In the genomic region with DNA sequence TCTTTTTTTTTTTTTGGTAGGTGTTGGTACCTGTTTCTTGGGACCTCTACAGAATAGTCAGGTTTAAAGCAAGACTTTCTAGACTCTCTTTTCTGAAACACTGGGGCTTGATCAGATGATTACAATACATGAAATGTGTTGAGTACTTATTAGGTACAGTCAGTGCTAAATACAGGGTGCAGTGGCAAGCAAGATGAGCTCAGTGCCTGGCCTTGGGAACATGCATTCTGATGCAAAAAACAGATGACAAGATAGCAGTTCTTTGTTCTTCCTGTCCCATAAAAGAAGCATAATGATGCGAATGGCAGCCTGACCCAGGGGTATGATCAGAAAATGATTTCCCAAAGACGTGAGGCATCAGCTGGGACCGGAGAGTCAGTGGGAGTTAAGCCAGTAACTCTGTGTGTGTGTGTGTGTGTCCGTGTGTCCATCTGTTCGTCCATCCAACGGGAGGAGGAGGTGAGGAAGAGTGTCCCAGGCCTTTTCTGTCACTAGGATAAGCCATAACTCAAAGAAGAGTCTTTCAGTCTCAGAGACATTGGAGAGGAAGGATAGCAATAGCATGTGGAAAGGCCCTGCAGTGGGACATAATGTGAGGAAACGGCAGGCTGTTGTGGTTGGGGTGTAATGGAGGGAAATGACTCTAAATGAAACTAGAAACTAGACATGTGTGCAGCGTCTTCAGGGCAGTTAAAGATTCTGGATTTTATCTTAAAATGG, we compare ENCODE assay signal across 8 cellular contexts. TPM values are rescaled to one million over a fixed set of nuclear protein-coding genes. Genes with fewer than 3 reads are reported as not detected.
DNase-seq lines count a peak whose midpoint lies in the region; ATAC-seq and TF ChIP-seq lines count a peak whose summit lies in the region.

No MANE protein-coding gene starts in this region.

- H4K20me1 ChIP-seq in BLaER1 treated with 17β-estradiol and CSF1 and Interleukin-3, amounts not matched to agents 10 nM and 100 nM = no peaks in the 10 kb centered on the region

- TF ChIP-seq CTCF in lower lobe of right lung (IDR thresholded peaks at IDR 0.05) = no peak
- TF ChIP-seq CTCF in thyroid gland (IDR thresholded peaks at IDR 0.05) = no peak

- 85 to 89% methylated on average over 8 of the region's 8 CpGs for WGBS in thyroid gland, 2 donors

- peak overlapping the region; percentile 10 to 65 (median 42); a peak in 16 of 22 replicates for H3K4me2 ChIP-seq in BLaER1 treated with 17β-estradiol and CSF1 and Interleukin-3, amounts not matched to agents 10 nM and 100 nM

- H3K36me3 ChIP-seq in BLaER1 treated with 17β-estradiol and CSF1 and Interleukin-3, amounts not matched to agents 10 nM and 100 nM = peaks cover 0 to 93% (median 80%) of the 10 kb centered on the region in 11 experiments; a peak in 15 of 22 replicates
- H3K36me3 ChIP-seq in lower lobe of right lung = no peaks in the 10 kb centered on the region
- H3K36me3 ChIP-seq in thyroid gland = no peaks in the 10 kb centered on the region

- H3K4me3 ChIP-seq in BLaER1 treated with 17β-estradiol and CSF1 and Interleukin-3, amounts not matched to agents 10 nM and 100 nM = no peak overlapping the region
- H3K4me3 ChIP-seq in lower lobe of right lung (no peak overlapping the region), thyroid gland (replicated peaks in 1 of 3) (no peak overlapping the region)

- TF ChIP-seq POLR2A in thyroid gland (IDR thresholded peaks at IDR 0.05) = no peak

- peak overlapping the region in 8 of 11 experiments; percentile 34 to 58 (median 46); a peak in 15 of 22 replicates for H3K27ac ChIP-seq in BLaER1 treated with 17β-estradiol and CSF1 and Interleukin-3, amounts not matched to agents 10 nM and 100 nM
- no peak overlapping the region for H3K27ac ChIP-seq in lower lobe of right lung
- H3K27ac ChIP-seq in thyroid gland = no peak overlapping the region

- H3K9me3 ChIP-seq in BLaER1 treated with 17β-estradiol and CSF1 and Interleukin-3, amounts not matched to agents 10 nM and 100 nM (replicated peaks in 1 of 11) = peaks cover 0 to 4% (median 0%) of the 10 kb centered on the region in 11 experiments; a peak in 3 of 22 replicates
- no peaks in the 10 kb centered on the region for H3K9me3 ChIP-seq in lower lobe of right lung
- no peaks in the 10 kb centered on the region for H3K9me3 ChIP-seq in thyroid gland

- ATAC-seq in GM19035 (IDR thresholded peaks at IDR 0.05; ENCODE audit: unreplicated experiment) (peak; percentile 97), HG03064 (IDR thresholded peaks at IDR 0.05; ENCODE audit: low read depth, unreplicated experiment) (peak; percentile 94), lower lobe of right lung (no peak)

- DNase-seq in activated T-cell treated with anti-CD3 and anti-CD28 coated beads, Interleukin-2, amount 50 U/mL, for 48 hours = peak; percentile 57 to 60
- no peak for DNase-seq in lower lobe of right lung
- DNase-seq in A172 (ENCODE audit: low spot score) = no peak
- DNase-seq in activated gamma-delta T cell (lab: John Stamatoyannopoulos, UW) = no peak
- DNase-seq in thyroid gland = no peak

- H3K27me3 ChIP-seq in BLaER1 treated with 17β-estradiol and CSF1 and Interleukin-3, amounts not matched to agents 10 nM and 100 nM = no peaks in the 10 kb centered on the region
- H3K27me3 ChIP-seq in lower lobe of right lung (ENCODE audit: low read depth) (no peaks in the 10 kb centered on the region), thyroid gland (no peaks in the 10 kb centered on the region)

- H3K4me1 ChIP-seq in BLaER1 treated with 17β-estradiol and CSF1 and Interleukin-3, amounts not matched to agents 10 nM and 100 nM = peaks cover 25 to 36% (median 30%) of the 10 kb centered on the region in 10 experiments
- H3K4me1 ChIP-seq in lower lobe of right lung = peaks cover 5% of the 10 kb centered on the region
- H3K4me1 ChIP-seq in thyroid gland = no peaks in the 10 kb centered on the region

- intact Hi-C loops in lower lobe of right lung (cut with DNase I) (no loop called here), thyroid gland (cut with DNase I) (no loop called here)

- peak overlapping the region in 1 of 11 experiments; percentile 12; a peak in 1 of 22 replicates for H3K9ac ChIP-seq in BLaER1 treated with 17β-estradiol and CSF1 and Interleukin-3, amounts not matched to agents 10 nM and 100 nM

RNA-seq across cellular contexts. Expression of a gene that starts 32.2 kb away (rescaled TPM):
- total RNA-seq in lower lobe of right lung = 16.4 TPM
- total RNA-seq in A172 (2014; rRNA removed; shearing (Covaris generic)) = 0.03 TPM in 1 of 2 replicates, not detected in the other
- total RNA-seq in thyroid gland = 10 to 100 TPM; 19.5 to 30.1 (median 25.4) TPM

Comparison
In these comparisons a context has a peak if more than half of its experiments do, and no peak if none do; other contexts are left out.
1. H3K27ac ChIP-seq: peak in BLaER1 treated with 17β-estradiol and CSF1 and Interleukin-3, amounts not matched to agents 10 nM and 100 nM (8 of 11); none in lower lobe of right lung (single experiment) and thyroid gland (0 of 3).
2. ATAC-seq: peak in GM19035 (single experiment) and HG03064 (single experiment); none in lower lobe of right lung (0 of 2).
3. DNase-seq: peak in activated T-cell treated with anti-CD3 and anti-CD28 coated beads, Interleukin-2, amount 50 U/mL, for 48 hours (2 of 2); none in lower lobe of right lung (single experiment), A172 (single experiment), activated gamma-delta T cell (single experiment) and thyroid gland (0 of 2).
4. RNA of a gene that starts 32.2 kb away (total RNA-seq): 19.5 to 30.1 TPM in thyroid gland and 16.4 TPM in lower lobe of right lung (single experiment); 0.03 TPM in A172; every median in the first group is over 10 times any median in the second.